ENCODE assay signal across 7 cellular contexts in genomic region chr12:121064586-121064985, GRCh38. TPM values are rescaled to one million over a fixed set of nuclear protein-coding genes. Genes with fewer than 3 reads are reported as not detected.
DNase-seq lines count a peak whose midpoint lies in the region; ATAC-seq, FAIRE-seq and TF ChIP-seq lines count a peak whose summit lies in the region.
"Not testable (repeated sequence)": the region's sequence is repeated elsewhere in the genome, so short reads cannot be mapped to it uniquely, and the experiment has no call there.
"Had no signal": no experiment of that assay in that cellular context is flagged by ENCODE, and none has a peak within 500 bp of the region (broad histone marks: within the 10 kb centered on the region; RNA-seq: fewer than 3 reads in every experiment).

No MANE protein-coding gene starts in this region.

- not testable (repeated sequence) for H3K9me3 ChIP-seq in K562 (replicated peaks; ENCODE audit: control insufficient read depth, insufficient read depth, low read depth, low read length); right atrium auricular region

- TF ChIP-seq POLR2A in K562 (conservative IDR thresholded peaks at IDR 0.05), result not testable (repeated sequence)

- H3K4me3 Mint-ChIP-seq in osteocyte (ENCODE audit: unreplicated experiment), result not testable (repeated sequence)

- not testable (repeated sequence) for H3K36me3 Mint-ChIP-seq in osteocyte (ENCODE audit: unreplicated experiment)

- H3K4me2 ChIP-seq in K562 (ENCODE audit: insufficient read depth, low read length), result not testable (repeated sequence)

- POLR2A ChIA-PET in K562 (lab: Yijun Ruan, JAX), result interaction anchor here (0.8 to 2.2 kb wide), 2 partner anchors 13 to 15 kb away, joined by 5 to 6 read pairs; no protein-coding TSS in a partner anchor

- H3K27me3 ChIP-seq in K562 (ENCODE audit: control insufficient read depth in 2 of 2, insufficient read depth in 2 of 2, low read length in 2 of 2), result peaks cover 18 to 22% of the 10 kb centered on the region in 2 experiments
- H3K27me3 ChIP-seq in right atrium auricular region, result not testable (repeated sequence)

- DNase-seq in activated CD8-positive, alpha-beta memory T cell treated with anti-CD3 and anti-CD28 coated beads for 24 hours, result peak; percentile 32
- not testable (repeated sequence) for DNase-seq in K562 (ENCODE audit: extremely low read depth in 1 of 4, low spot score in 3 of 4)
- peak; percentile 6 for DNase-seq in ecto neural progenitor cell (ENCODE audit: low spot score)
- peak; percentile 28 for DNase-seq in right atrium auricular region (ENCODE audit: low spot score)
- DNase-seq in left lobe of liver (ENCODE audit: low spot score), result peak; percentile 16
- DNase-seq in osteocyte (ENCODE audit: extremely low spot score, unreplicated experiment), result peak; percentile 56

- CTCF ChIA-PET in K562 (lab: Yijun Ruan, JAX; ENCODE audit: low intra/inter-chr PET ratio), result not testable (repeated sequence)

- 4% methylated on average over 12 of the region's 12 CpGs for WGBS in K562 (ENCODE audit: insufficient coverage, low coverage, missing lambda C conversion rate)

- H4K20me1 ChIP-seq in K562 (replicated peaks; ENCODE audit: control insufficient read depth, insufficient read depth, low read length), result not testable (repeated sequence)

- TF ChIP-seq RAD21 in K562 (CRISPR knock-in tag; conservative IDR thresholded peaks at IDR 0.05 in 1 of 2, IDR thresholded peaks at IDR 0.05 in 1 of 2), result not testable (repeated sequence)

- not testable (repeated sequence) for TF ChIP-seq CTCF in K562 (IDR thresholded peaks at IDR 0.05 in 2 of 3, conservative IDR thresholded peaks at IDR 0.05 in 1 of 3; ENCODE audit: insufficient read depth in 2 of 3, low read depth in 1 of 3, low read length in 3 of 3); right atrium auricular region (IDR thresholded peaks at IDR 0.05); osteocyte (IDR thresholded peaks at IDR 0.05)

- not testable (repeated sequence) for H3K79me2 ChIP-seq in K562 (ENCODE audit: control insufficient read depth, insufficient read depth, low read length)

- not testable (repeated sequence) for H3K9ac ChIP-seq in K562 (ENCODE audit: insufficient read depth in 1 of 2, low read depth in 2 of 2, low read length in 2 of 2)

- H3K27ac Mint-ChIP-seq in osteocyte (ENCODE audit: unreplicated experiment), result not testable (repeated sequence)

- not testable (repeated sequence) for H3K4me1 ChIP-seq in K562 (replicated peaks in 1 of 2; ENCODE audit: control insufficient read depth in 2 of 2, insufficient read depth in 2 of 2, low read length in 2 of 2)
- peaks cover 0 to 10% of the 10 kb centered on the region in 2 donors for H3K4me1 ChIP-seq in right atrium auricular region

- H3K27me3 Mint-ChIP-seq in osteocyte (ENCODE audit: unreplicated experiment), result peaks cover 34% of the 10 kb centered on the region

- in situ Hi-C loops in K562 (cut with MboI), result loop anchor here (5.0 kb wide), 1 partner anchor 163 kb away; no protein-coding TSS in a partner anchor

- not testable (repeated sequence) for ATAC-seq in K562, left lobe of liver

- BruUV-seq in K562 (replicated peaks; lab: Mats Ljungman, UMichigan), result not testable (repeated sequence)

- not testable (repeated sequence) for FAIRE-seq in K562 (lab: Jason Lieb, UNC)

- H2AFZ ChIP-seq in K562 (ENCODE audit: low read depth, low read length), result not testable (repeated sequence)

- not testable (repeated sequence) for H3K27ac ChIP-seq in K562 (ENCODE audit: extremely low read depth, low read depth, low read length); right atrium auricular region

- not testable (repeated sequence) for H3K36me3 ChIP-seq in K562 (ENCODE audit: control insufficient read depth, insufficient read depth, low read length); right atrium auricular region

- H3K4me3 ChIP-seq in K562, right atrium auricular region: not testable (repeated sequence)

- not testable (repeated sequence) for TF ChIP-seq EP300 in K562 (IDR thresholded peaks at IDR 0.05; ENCODE audit: low read length)

- H3K9me1 ChIP-seq in K562 (ENCODE audit: control insufficient read depth, insufficient read depth, low read length), result not testable (repeated sequence)

- intact Hi-C loops in K562 (cut with micrococcal nuclease), result loop anchor here (5.0 kb wide), 1 partner anchor 148 kb away; the partner anchor contains the start of gene P2RX4

- H3K9me3 Mint-ChIP-seq in osteocyte (ENCODE audit: unreplicated experiment), result not testable (repeated sequence)

- not testable (repeated sequence) for H3K4me1 Mint-ChIP-seq in osteocyte (ENCODE audit: unreplicated experiment)

TF ChIP-seq in K562, 482 proteins besides CTCF, POLR2A, EP300 and RAD21:
- peak; percentile 72 for TF ChIP-seq CBX8 (IDR thresholded peaks at IDR 0.05; ENCODE audit: borderline replicate concordance, extremely low read depth, low read depth, low read length, poor library complexity, severe bottlenecking)

RNA-seq across cellular contexts. Expression of gene OASL, which starts 25.5 kb away (rescaled TPM):
- total RNA-seq in K562 (2011; cell fraction: chromatin; rRNA removed; ENCODE audit: low replicate concordance), result not detected in 2 replicates
- not detected in 2 replicates for total RNA-seq in K562 (2011; cell fraction: nucleolus; rRNA removed)
- not detected in 2 replicates for total RNA-seq in K562 (2011; cell fraction: nucleoplasm; rRNA removed)
- total RNA-seq in K562 (2014; rRNA removed) (not detected in 2 replicates), K562 (2014; rRNA removed; fragmentation: Illumina TruSeq; extraction: Trizol) (not detected in 2 replicates), K562 (2015; rRNA removed; fragmentation: Illumina TruSeq; extraction: Trizol) (0.14 TPM in 1 of 2 replicates, not detected in the other), K562 (2021) (not detected in 2 replicates), right atrium auricular region (under 1 TPM in 1 of 2 donors, not detected in 1; 0.70 TPM), left lobe of liver (2.5 TPM), osteocyte (0.21 and 0.24 TPM in 2 replicates)
- polyA plus RNA-seq in K562 (2011; rRNA removed) (not detected in 2 replicates), K562 (2014; fragmentation: Illumina TruSeq; extraction: Trizol) (not detected in 2 replicates), K562 (2014; fragmentation: Nextera tagmentation; extraction: Ambion mirVana) (not detected), K562 (2014; rRNA removed) (not detected in 2 replicates)
- not detected in 2 replicates for polyA plus RNA-seq in K562 (2011; cell fraction: cytosol; rRNA removed)
- not detected in 2 replicates for polyA plus RNA-seq in K562 (2011; cell fraction: nucleus; rRNA removed)
- polyA plus RNA-seq in K562 (2012), result 0.07 TPM in 1 of 2 replicates, not detected in the other
- not detected in 2 replicates for polyA minus RNA-seq in K562 (2011; rRNA and poly(A)+ RNA removed)
- polyA minus RNA-seq in K562 (2011; cell fraction: cytosol; rRNA and poly(A)+ RNA removed), result not detected in 2 replicates
- polyA minus RNA-seq in K562 (2011; cell fraction: nucleus; rRNA and poly(A)+ RNA removed), result not detected in 2 replicates
- total RNA-seq: G401 had no signal

RNA-seq across cellular contexts. Expression of gene C12orf43, which starts 48.3 kb away (rescaled TPM):
- 13.8 and 21.2 TPM in 2 replicates for total RNA-seq in K562 (2011; cell fraction: chromatin; rRNA removed; ENCODE audit: low replicate concordance)
- 13.0 and 18.5 TPM in 2 replicates for total RNA-seq in K562 (2011; cell fraction: nucleolus; rRNA removed)
- total RNA-seq in K562 (2011; cell fraction: nucleoplasm; rRNA removed), result 15.0 and 20.5 TPM in 2 replicates
- total RNA-seq in K562 (2014; rRNA removed), result 21.6 and 22.3 TPM in 2 replicates
- total RNA-seq in K562 (2014; rRNA removed; fragmentation: Illumina TruSeq; extraction: Trizol), result 10.4 and 11.4 TPM in 2 replicates
- 15.7 and 16.8 TPM in 2 replicates for total RNA-seq in K562 (2015; rRNA removed; fragmentation: Illumina TruSeq; extraction: Trizol)
- 19.6 and 20.8 TPM in 2 replicates for total RNA-seq in K562 (2021)
- polyA plus RNA-seq in K562 (2011; rRNA removed), result 9.8 and 10.5 TPM in 2 replicates
- polyA plus RNA-seq in K562 (2011; cell fraction: cytosol; rRNA removed), result 8.8 and 11.0 TPM in 2 replicates
- polyA plus RNA-seq in K562 (2011; cell fraction: nucleus; rRNA removed), result 8.4 and 9.5 TPM in 2 replicates
- 11.7 and 14.4 TPM in 2 replicates for polyA plus RNA-seq in K562 (2012)
- polyA plus RNA-seq in K562 (2014; fragmentation: Illumina TruSeq; extraction: Trizol), result 15.4 and 17.6 TPM in 2 replicates
- 1 to 10 TPM; 4.3 to 6.5 TPM for polyA plus RNA-seq in K562 (2014; fragmentation: Nextera tagmentation; extraction: Ambion mirVana)
- 22.2 and 25.2 TPM in 2 replicates for polyA plus RNA-seq in K562 (2014; rRNA removed)
- 5.5 and 6.8 TPM in 2 replicates for polyA minus RNA-seq in K562 (2011; rRNA and poly(A)+ RNA removed)
- polyA minus RNA-seq in K562 (2011; cell fraction: cytosol; rRNA and poly(A)+ RNA removed), result 2.1 and 6.1 TPM in 2 replicates
- polyA minus RNA-seq in K562 (2011; cell fraction: nucleus; rRNA and poly(A)+ RNA removed), result 6.5 and 8.1 TPM in 2 replicates
- 10 to 100 TPM in 1 of 2 donors, 1 to 10 TPM in 1; 8.8 to 12.1 TPM for total RNA-seq in right atrium auricular region
- 8.0 TPM for total RNA-seq in left lobe of liver
- total RNA-seq in osteocyte, result 14.2 and 17.3 TPM in 2 replicates
